Comparison of ENCODE assay signal across 21 cellular contexts in genomic region chr7:150409300-150410030, GRCh38. TPM values are rescaled to one million over a fixed set of nuclear protein-coding genes. Genes with fewer than 3 reads are reported as not detected.
DNase-seq lines count a peak whose midpoint lies in the region; ATAC-seq and TF ChIP-seq lines count a peak whose summit lies in the region.
"Had no signal": no experiment of that assay in that cellular context is flagged by ENCODE, and none has a peak within 500 bp of the region (broad histone marks: within the 10 kb centered on the region; RNA-seq: fewer than 3 reads in every experiment).

No MANE protein-coding gene starts in this region.

- peak overlapping the region; percentile 95 for H3K27ac ChIP-seq in KOPT-K1 (ENCODE audit: low read depth, low read length, poor library complexity, severe bottlenecking)
- H3K27ac ChIP-seq: upper lobe of right lung had no signal

- no peak for ATAC-seq in stimulated activated memory B cell treated with anti-CD40 and anti-IgM and Interleukin-4, amounts not matched to agents 10 μg/mL and 1 μg/mL and 100 μg/mL, for 72 hours
- ATAC-seq: K562, left colon, upper lobe of right lung had no signal

- H3K27me3 Mint-ChIP-seq in endothelial cell (ENCODE audit: unreplicated experiment): peaks cover 22% of the 10 kb centered on the region
- no peaks in the 10 kb centered on the region for H3K27me3 Mint-ChIP-seq in stimulated activated memory B cell treated with anti-CD40 and anti-IgM and Interleukin-4, amounts not matched to agents 10 μg/mL and 1 μg/mL and 100 μg/mL, for 72 hours
- H3K27me3 Mint-ChIP-seq in activated CD4-positive, alpha-beta T cell treated with anti-CD3 and anti-CD28 coated beads, Interleukin-2, amount 10 ng/mL, durations not matched to agents 7 days and 5 days: no peaks in the 10 kb centered on the region

- peaks cover 30% of the 10 kb centered on the region for H3K36me3 Mint-ChIP-seq in endothelial cell (ENCODE audit: low read depth, unreplicated experiment)
- H3K36me3 Mint-ChIP-seq in stimulated activated memory B cell treated with anti-CD40 and anti-IgM and Interleukin-4, amounts not matched to agents 10 μg/mL and 1 μg/mL and 100 μg/mL, for 72 hours: peaks cover 53% of the 10 kb centered on the region
- H3K36me3 Mint-ChIP-seq in activated CD4-positive, alpha-beta T cell treated with anti-CD3 and anti-CD28 coated beads, Interleukin-2, amount 10 ng/mL, durations not matched to agents 7 days and 5 days (ENCODE audit: low read depth): peaks cover 35% of the 10 kb centered on the region

- CTCF ChIA-PET in activated CD4-positive, alpha-beta T cell treated with anti-CD3 and anti-CD28 coated beads, Interleukin-2, amount 10 ng/mL, durations not matched to agents 7 days and 5 days (lab: Charles Lee): interaction anchor here (0.6 to 1.6 kb wide), 5 partner anchors 10 to 790 kb away, joined by 3 to 4 read pairs (median 3); no protein-coding TSS in a partner anchor

- peak overlapping the region; percentile 60 for H3K4me3 Mint-ChIP-seq in endothelial cell (ENCODE audit: unreplicated experiment)
- peak overlapping the region; percentile 63 for H3K4me3 Mint-ChIP-seq in stimulated activated memory B cell treated with anti-CD40 and anti-IgM and Interleukin-4, amounts not matched to agents 10 μg/mL and 1 μg/mL and 100 μg/mL, for 72 hours
- no peak overlapping the region for H3K4me3 Mint-ChIP-seq in activated CD4-positive, alpha-beta T cell treated with anti-CD3 and anti-CD28 coated beads, Interleukin-2, amount 10 ng/mL, durations not matched to agents 7 days and 5 days

- peak; percentile 59 for DNase-seq in activated effector memory CD4-positive, alpha-beta T cell treated with anti-CD3 and anti-CD28 coated beads, Interleukin-2, amount 50 U/mL, for 16 hours
- no peak for DNase-seq in activated effector memory CD4-positive, alpha-beta T cell treated with Interleukin-2 at 50 U/mL for 16 hours
- no peak for DNase-seq in endothelial cell (ENCODE audit: low spot score)
- no peak for DNase-seq in RKO (ENCODE audit: low spot score)
- no peak for DNase-seq in activated CD4-positive, alpha-beta T cell treated with anti-CD3 and anti-CD28 coated beads, Interleukin-2, amount 10 ng/mL, durations not matched to agents 7 days and 5 days
- DNase-seq in C1 segment of cervical spinal cord (lab: John Stamatoyannopoulos, UW): no peak
- DNase-seq: activated naive CD4-positive, alpha-beta T cell treated with anti-CD3 and anti-CD28 coated beads, Interleukin-2, amount 50 U/mL, for 16 hours; cortex of kidney; foreskin fibroblast; left colon; NCI-H1092; NCI-H2081 treated with DMSO at 0.1 percent for 48 hours; NCI-H524 treated with DMSO at 0.1 percent for 48 hours; occipital lobe; SHP77; stimulated activated CD4-positive, alpha-beta T cell treated with anti-CD3 and anti-CD28 coated beads, Interleukin-15, amount 100 ng/mL, for 24 hours; stimulated activated naive CD4-positive, alpha-beta T cell treated with Interleukin-2 at 50 U/mL for 16 hours; upper lobe of right lung had no signal

- H3K4me1 Mint-ChIP-seq in endothelial cell (ENCODE audit: unreplicated experiment): peaks cover 30% of the 10 kb centered on the region
- H3K4me1 Mint-ChIP-seq in stimulated activated memory B cell treated with anti-CD40 and anti-IgM and Interleukin-4, amounts not matched to agents 10 μg/mL and 1 μg/mL and 100 μg/mL, for 72 hours: peaks cover 57% of the 10 kb centered on the region
- H3K4me1 Mint-ChIP-seq in activated CD4-positive, alpha-beta T cell treated with anti-CD3 and anti-CD28 coated beads, Interleukin-2, amount 10 ng/mL, durations not matched to agents 7 days and 5 days: peaks cover 23% of the 10 kb centered on the region

- H3K27ac Mint-ChIP-seq in endothelial cell (ENCODE audit: unreplicated experiment): no peak overlapping the region
- H3K27ac Mint-ChIP-seq in stimulated activated memory B cell treated with anti-CD40 and anti-IgM and Interleukin-4, amounts not matched to agents 10 μg/mL and 1 μg/mL and 100 μg/mL, for 72 hours: peak overlapping the region; percentile 93
- H3K27ac Mint-ChIP-seq in activated CD4-positive, alpha-beta T cell treated with anti-CD3 and anti-CD28 coated beads, Interleukin-2, amount 10 ng/mL, durations not matched to agents 7 days and 5 days: no peak overlapping the region

- no peaks in the 10 kb centered on the region for H3K9me3 ChIP-seq in KOPT-K1 (ENCODE audit: insufficient read depth, low read length, poor library complexity, severe bottlenecking)
- H3K9me3 ChIP-seq: upper lobe of right lung had no signal

- TF ChIP-seq CTCF in endothelial cell (IDR thresholded peaks at IDR 0.05; ENCODE audit: unreplicated experiment): no peak

- H3K36me3 ChIP-seq in KOPT-K1 (ENCODE audit: insufficient read depth, low read length): peaks cover 59% of the 10 kb centered on the region
- H3K36me3 ChIP-seq: upper lobe of right lung had no signal

- no peaks in the 10 kb centered on the region for H3K9me3 Mint-ChIP-seq in endothelial cell (ENCODE audit: unreplicated experiment)
- no peaks in the 10 kb centered on the region for H3K9me3 Mint-ChIP-seq in stimulated activated memory B cell treated with anti-CD40 and anti-IgM and Interleukin-4, amounts not matched to agents 10 μg/mL and 1 μg/mL and 100 μg/mL, for 72 hours
- H3K9me3 Mint-ChIP-seq in activated CD4-positive, alpha-beta T cell treated with anti-CD3 and anti-CD28 coated beads, Interleukin-2, amount 10 ng/mL, durations not matched to agents 7 days and 5 days: no peaks in the 10 kb centered on the region

- POLR2A ChIA-PET in activated CD4-positive, alpha-beta T cell treated with anti-CD3 and anti-CD28 coated beads, Interleukin-2, amount 10 ng/mL, durations not matched to agents 7 days and 5 days (lab: Charles Lee): no interaction called here

RNA-seq across cellular contexts. Expression of gene ZNF775, which starts 30.3 kb away (rescaled TPM):
- total RNA-seq in endothelial cell (ENCODE audit: unreplicated experiment): 12.1 TPM
- total RNA-seq in activated CD4-positive, alpha-beta T cell treated with anti-CD3 and anti-CD28 coated beads, Interleukin-2, amount 10 ng/mL, durations not matched to agents 7 days and 5 days: 1 to 10 TPM; 4.2 to 4.4 TPM

RNA-seq across cellular contexts. Expression of gene REPIN1, which starts 40.8 kb away (rescaled TPM):
- 138 TPM for total RNA-seq in endothelial cell (ENCODE audit: unreplicated experiment)
- 10 to 100 TPM; 45.1 to 54.6 TPM for total RNA-seq in activated CD4-positive, alpha-beta T cell treated with anti-CD3 and anti-CD28 coated beads, Interleukin-2, amount 10 ng/mL, durations not matched to agents 7 days and 5 days

RNA-seq across cellular contexts. Expression of gene GIMAP8, which starts 41.0 kb away (rescaled TPM):
- 143 TPM for total RNA-seq in endothelial cell (ENCODE audit: unreplicated experiment)
- total RNA-seq in activated CD4-positive, alpha-beta T cell treated with anti-CD3 and anti-CD28 coated beads, Interleukin-2, amount 10 ng/mL, durations not matched to agents 7 days and 5 days: 10 to 100 TPM; 35.9 to 36.3 TPM
- total RNA-seq: K562 had no signal
